Comparison of ENCODE assay signal across 2 cellular contexts in the genomic region with DNA sequence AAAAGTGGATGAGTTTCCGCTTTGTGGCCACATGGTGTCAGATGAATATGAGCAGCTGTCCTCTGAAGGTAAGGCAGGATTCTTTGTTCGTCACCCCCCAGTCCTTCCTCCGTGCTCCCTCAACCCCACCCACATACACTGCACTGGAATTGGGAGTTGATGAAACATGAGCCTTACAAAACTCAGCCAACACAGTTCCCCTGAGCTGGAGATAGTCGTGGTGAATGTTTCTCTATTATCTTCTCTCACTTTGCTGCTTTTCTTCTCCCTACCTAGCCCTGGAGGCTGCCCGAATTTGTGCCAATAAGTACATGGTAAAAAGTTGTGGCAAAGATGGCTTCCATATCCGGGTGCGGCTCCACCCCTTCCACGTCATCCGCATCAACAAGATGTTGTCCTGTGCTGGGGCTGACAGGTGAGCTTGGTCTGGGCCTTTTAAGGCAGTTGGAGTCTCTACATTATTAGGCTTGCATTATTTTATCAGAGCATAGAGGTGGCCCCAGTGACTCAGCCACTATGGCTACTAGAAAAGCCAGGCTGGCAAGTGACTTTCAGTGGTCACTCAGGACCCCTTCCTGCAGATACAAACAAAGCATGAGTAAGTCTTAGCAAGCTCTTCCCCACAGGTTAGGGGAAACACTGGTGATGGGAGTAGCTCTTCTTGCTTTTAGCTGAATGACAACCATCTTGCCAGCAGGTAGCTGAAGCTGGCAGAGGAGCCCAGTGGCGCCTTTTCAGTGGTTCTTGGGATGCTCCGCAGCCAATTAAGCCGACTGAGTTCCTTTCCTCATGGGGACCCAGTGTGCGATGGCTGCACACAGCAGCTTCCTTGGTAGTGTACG.
TF ChIP-seq lines count a peak whose summit lies in the region.

No MANE protein-coding gene starts in this region.

TF ChIP-seq in SK-N-SH, 30 proteins besides CTCF, POLR2A, EP300 and RAD21 (continued from another document):
- TF ChIP-seq, protein P1, sequence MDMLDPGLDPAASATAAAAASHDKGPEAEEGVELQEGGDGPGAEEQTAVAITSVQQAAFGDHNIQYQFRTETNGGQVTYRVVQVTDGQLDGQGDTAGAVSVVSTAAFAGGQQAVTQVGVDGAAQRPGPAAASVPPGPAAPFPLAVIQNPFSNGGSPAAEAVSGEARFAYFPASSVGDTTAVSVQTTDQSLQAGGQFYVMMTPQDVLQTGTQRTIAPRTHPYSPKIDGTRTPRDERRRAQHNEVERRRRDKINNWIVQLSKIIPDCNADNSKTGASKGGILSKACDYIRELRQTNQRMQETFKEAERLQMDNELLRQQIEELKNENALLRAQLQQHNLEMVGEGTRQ (IDR thresholded peaks at IDR 0.05; ENCODE audit: borderline replicate concordance, low read depth, low read length), result no peak

TF ChIP-seq in SK-N-SH treated with all-trans-retinoic acid at 6 μM for 48 hours, 23 proteins besides CTCF, POLR2A, EP300 and RAD21 (continued from another document):
- TF ChIP-seq, protein P2, sequence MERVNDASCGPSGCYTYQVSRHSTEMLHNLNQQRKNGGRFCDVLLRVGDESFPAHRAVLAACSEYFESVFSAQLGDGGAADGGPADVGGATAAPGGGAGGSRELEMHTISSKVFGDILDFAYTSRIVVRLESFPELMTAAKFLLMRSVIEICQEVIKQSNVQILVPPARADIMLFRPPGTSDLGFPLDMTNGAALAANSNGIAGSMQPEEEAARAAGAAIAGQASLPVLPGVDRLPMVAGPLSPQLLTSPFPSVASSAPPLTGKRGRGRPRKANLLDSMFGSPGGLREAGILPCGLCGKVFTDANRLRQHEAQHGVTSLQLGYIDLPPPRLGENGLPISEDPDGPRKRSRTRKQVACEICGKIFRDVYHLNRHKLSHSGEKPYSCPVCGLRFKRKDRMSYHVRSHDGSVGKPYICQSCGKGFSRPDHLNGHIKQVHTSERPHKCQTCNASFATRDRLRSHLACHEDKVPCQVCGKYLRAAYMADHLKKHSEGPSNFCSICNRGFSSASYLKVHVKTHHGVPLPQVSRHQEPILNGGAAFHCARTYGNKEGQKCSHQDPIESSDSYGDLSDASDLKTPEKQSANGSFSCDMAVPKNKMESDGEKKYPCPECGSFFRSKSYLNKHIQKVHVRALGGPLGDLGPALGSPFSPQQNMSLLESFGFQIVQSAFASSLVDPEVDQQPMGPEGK (CRISPR knock-in tag; IDR thresholded peaks at IDR 0.05; ENCODE audit: borderline replicate concordance), result no peak
- TF ChIP-seq, protein P3, sequence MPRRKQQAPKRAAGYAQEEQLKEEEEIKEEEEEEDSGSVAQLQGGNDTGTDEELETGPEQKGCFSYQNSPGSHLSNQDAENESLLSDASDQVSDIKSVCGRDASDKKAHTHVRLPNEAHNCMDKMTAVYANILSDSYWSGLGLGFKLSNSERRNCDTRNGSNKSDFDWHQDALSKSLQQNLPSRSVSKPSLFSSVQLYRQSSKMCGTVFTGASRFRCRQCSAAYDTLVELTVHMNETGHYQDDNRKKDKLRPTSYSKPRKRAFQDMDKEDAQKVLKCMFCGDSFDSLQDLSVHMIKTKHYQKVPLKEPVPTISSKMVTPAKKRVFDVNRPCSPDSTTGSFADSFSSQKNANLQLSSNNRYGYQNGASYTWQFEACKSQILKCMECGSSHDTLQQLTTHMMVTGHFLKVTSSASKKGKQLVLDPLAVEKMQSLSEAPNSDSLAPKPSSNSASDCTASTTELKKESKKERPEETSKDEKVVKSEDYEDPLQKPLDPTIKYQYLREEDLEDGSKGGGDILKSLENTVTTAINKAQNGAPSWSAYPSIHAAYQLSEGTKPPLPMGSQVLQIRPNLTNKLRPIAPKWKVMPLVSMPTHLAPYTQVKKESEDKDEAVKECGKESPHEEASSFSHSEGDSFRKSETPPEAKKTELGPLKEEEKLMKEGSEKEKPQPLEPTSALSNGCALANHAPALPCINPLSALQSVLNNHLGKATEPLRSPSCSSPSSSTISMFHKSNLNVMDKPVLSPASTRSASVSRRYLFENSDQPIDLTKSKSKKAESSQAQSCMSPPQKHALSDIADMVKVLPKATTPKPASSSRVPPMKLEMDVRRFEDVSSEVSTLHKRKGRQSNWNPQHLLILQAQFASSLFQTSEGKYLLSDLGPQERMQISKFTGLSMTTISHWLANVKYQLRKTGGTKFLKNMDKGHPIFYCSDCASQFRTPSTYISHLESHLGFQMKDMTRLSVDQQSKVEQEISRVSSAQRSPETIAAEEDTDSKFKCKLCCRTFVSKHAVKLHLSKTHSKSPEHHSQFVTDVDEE (CRISPR knock-in tag; IDR thresholded peaks at IDR 0.05), result no peak
- TF ChIP-seq ESRRG (CRISPR knock-in tag; IDR thresholded peaks at IDR 0.05) (no peak), ZFP30 (CRISPR knock-in tag; IDR thresholded peaks at IDR 0.05) (no peak), TCF4 (CRISPR knock-in tag; IDR thresholded peaks at IDR 0.05; ENCODE audit: borderline replicate concordance) (no peak), RARB (CRISPR knock-in tag; IDR thresholded peaks at IDR 0.05) (no peak), CSDC2 (CRISPR knock-in tag; IDR thresholded peaks at IDR 0.05) (no peak), ZNF565 (CRISPR knock-in tag; conservative IDR thresholded peaks at IDR 0.05; ENCODE audit: low read depth) (no peak), BACH2 (CRISPR knock-in tag; IDR thresholded peaks at IDR 0.05; ENCODE audit: borderline replicate concordance) (no peak), ZNF8 (CRISPR knock-in tag; IDR thresholded peaks at IDR 0.05) (no peak), TOX (CRISPR knock-in tag; IDR thresholded peaks at IDR 0.05; ENCODE audit: borderline replicate concordance) (no peak), ZFP3 (CRISPR knock-in tag; IDR thresholded peaks at IDR 0.05) (no peak), ZNF70 (CRISPR knock-in tag; IDR thresholded peaks at IDR 0.05) (no peak), PPARA (CRISPR knock-in tag; IDR thresholded peaks at IDR 0.05; ENCODE audit: borderline replicate concordance) (no peak), ZC3H10 (CRISPR knock-in tag; IDR thresholded peaks at IDR 0.05) (no peak), GLIS3 (CRISPR knock-in tag; IDR thresholded peaks at IDR 0.05) (no peak)
- TF ChIP-seq, protein P4, sequence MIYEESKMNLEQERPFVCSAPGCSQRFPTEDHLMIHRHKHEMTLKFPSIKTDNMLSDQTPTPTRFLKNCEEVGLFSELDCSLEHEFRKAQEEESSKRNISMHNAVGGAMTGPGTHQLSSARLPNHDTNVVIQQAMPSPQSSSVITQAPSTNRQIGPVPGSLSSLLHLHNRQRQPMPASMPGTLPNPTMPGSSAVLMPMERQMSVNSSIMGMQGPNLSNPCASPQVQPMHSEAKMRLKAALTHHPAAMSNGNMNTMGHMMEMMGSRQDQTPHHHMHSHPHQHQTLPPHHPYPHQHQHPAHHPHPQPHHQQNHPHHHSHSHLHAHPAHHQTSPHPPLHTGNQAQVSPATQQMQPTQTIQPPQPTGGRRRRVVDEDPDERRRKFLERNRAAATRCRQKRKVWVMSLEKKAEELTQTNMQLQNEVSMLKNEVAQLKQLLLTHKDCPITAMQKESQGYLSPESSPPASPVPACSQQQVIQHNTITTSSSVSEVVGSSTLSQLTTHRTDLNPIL (CRISPR knock-in tag; IDR thresholded peaks at IDR 0.05; ENCODE audit: low read depth), result no peak
